13 cellular contexts compared by ENCODE assay signal in the genomic region with DNA sequence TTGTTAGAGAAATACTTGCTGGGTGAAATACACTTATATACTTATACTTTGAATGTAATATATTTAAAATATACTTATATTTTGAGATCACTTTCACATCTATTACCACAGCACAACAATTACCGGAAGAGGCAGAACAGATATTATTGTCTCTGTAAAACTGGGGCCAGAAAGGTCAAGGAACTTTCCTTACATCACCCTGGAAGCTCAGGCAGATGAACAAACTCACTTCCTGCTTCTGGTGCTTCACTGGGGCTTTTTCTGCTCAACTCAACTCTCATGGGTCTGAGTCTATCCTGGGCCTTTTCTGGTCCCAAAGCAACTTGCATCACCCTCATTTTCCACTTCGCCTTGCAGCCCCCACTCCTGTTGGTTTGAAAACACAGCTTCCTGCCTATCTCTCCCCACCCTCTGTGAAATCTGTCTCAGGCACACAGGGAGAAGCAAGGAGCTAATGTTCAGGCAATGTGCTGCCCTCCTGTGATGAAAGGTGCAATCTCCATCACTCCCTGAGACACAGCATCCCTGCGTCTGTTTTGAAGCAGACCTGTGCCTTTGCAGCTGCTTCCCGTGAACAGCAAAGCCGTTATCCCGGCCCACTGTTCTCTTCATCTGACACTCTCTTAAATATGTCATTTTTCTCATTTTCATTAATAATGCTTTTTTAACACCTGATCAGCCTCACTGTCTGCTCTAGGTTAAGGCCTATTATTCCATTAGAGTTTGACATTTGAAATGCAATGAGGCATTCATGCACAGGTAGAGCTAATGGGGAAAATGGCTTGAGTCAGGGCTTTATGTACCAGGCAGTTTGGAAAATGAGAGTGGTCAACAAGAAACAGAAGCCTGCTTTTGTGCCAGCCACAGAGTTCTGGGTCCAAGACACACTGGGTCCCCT.
DNase-seq lines count a peak whose midpoint lies in the region; ATAC-seq, FAIRE-seq and TF ChIP-seq lines count a peak whose summit lies in the region.
"Had no signal": no experiment of that assay in that cellular context is flagged by ENCODE, and none has a peak within 500 bp of the region (broad histone marks: within the 10 kb centered on the region; RNA-seq: fewer than 3 reads in every experiment).

No MANE protein-coding gene starts in this region.

- in situ Hi-C loops in astrocyte of the spinal cord (cut with HindIII; ENCODE audit: low sequenced_read_pairs) (no loop called here), HepG2 (cut with HindIII; ENCODE audit: extremely low pct_ligation_motif_present, low pct_unique_long_range_greater_than_20kb) (no loop called here)

- no peaks in the 10 kb centered on the region for H3K36me3 Mint-ChIP-seq in HFFc6 (ENCODE audit: low read depth)
- H3K36me3 Mint-ChIP-seq in activated CD4-positive, alpha-beta T cell treated with anti-CD3 and anti-CD28 coated beads for 36 hours (ENCODE audit: low read depth) = no peaks in the 10 kb centered on the region

- peaks cover 60% of the 10 kb centered on the region for H3K4me1 Mint-ChIP-seq in HFFc6 (ENCODE audit: low read depth)
- no peaks in the 10 kb centered on the region for H3K4me1 Mint-ChIP-seq in activated CD4-positive, alpha-beta T cell treated with anti-CD3 and anti-CD28 coated beads for 36 hours

- peak; percentile 74 for ATAC-seq in HepG2
- no peak for ATAC-seq in activated CD4-positive, alpha-beta T cell treated with anti-CD3 and anti-CD28 coated beads for 36 hours
- no peak for ATAC-seq in GM21447 (IDR thresholded peaks at IDR 0.05; ENCODE audit: unreplicated experiment)
- ATAC-seq in left colon = no peak

- H3K4me3 Mint-ChIP-seq in HFFc6 = peak overlapping the region; percentile 14; the same call in 1 of the 2 replicates
- no peak overlapping the region for H3K4me3 Mint-ChIP-seq in activated CD4-positive, alpha-beta T cell treated with anti-CD3 and anti-CD28 coated beads for 36 hours

- FAIRE-seq in HepG2 (lab: Jason Lieb, UNC) = no peak

- H3K4me3 ChIP-seq in astrocyte of the spinal cord (ENCODE audit: low read depth, low read length) (no peak overlapping the region), HepG2 (replicated peaks in 1 of 3; ENCODE audit: insufficient read depth in 1 of 3, low read depth in 2 of 3, low read length in 3 of 3) (no peak overlapping the region)
- H3K4me3 ChIP-seq: dorsolateral prefrontal cortex had no signal

- no peaks in the 10 kb centered on the region for H4K20me1 ChIP-seq in HepG2 (ENCODE audit: insufficient read depth, low read length)

- H3K27ac ChIP-seq in HepG2 (ENCODE audit: extremely low read length, insufficient read depth, low read length) = no peak overlapping the region

- H3K4me1 ChIP-seq in HepG2 (ENCODE audit: insufficient read depth, low read length) = no peaks in the 10 kb centered on the region

- peak overlapping the region; percentile 20; the same call in 1 of the 2 replicates for H3K27ac Mint-ChIP-seq in HFFc6
- no peak overlapping the region for H3K27ac Mint-ChIP-seq in activated CD4-positive, alpha-beta T cell treated with anti-CD3 and anti-CD28 coated beads for 36 hours
- H3K27ac Mint-ChIP-seq: IgD-negative memory B cell had no signal

- no TSS peak for BruUV-seq in HepG2 (replicated peaks; lab: Mats Ljungman, UMichigan)

- intact Hi-C loops in HepG2 (cut with micrococcal nuclease; ENCODE audit: unreplicated experiment) (no loop called here), left colon (cut with DNase I, micrococcal nuclease) (no loop called here)
- intact Hi-C loops in activated CD4-positive, alpha-beta T cell treated with anti-CD3 and anti-CD28 coated beads for 36 hours (cut with DNase I, micrococcal nuclease) = no loop called here

- peak; percentile 22 for DNase-seq in EL
- DNase-seq in HFFc6 = no peak
- DNase-seq in astrocyte of the spinal cord (ENCODE audit: low read depth, low spot score) = no peak
- no peak for DNase-seq in HepG2 (ENCODE audit: low spot score)
- DNase-seq in activated CD4-positive, alpha-beta T cell treated with anti-CD3 and anti-CD28 coated beads for 36 hours = no peak
- DNase-seq in stimulated activated CD4-positive, alpha-beta T cell treated with anti-CD3 and anti-CD28 coated beads, Interleukin-2, amount 100 ng/mL, for 48 hours = no peak
- DNase-seq in left colon = no peak
- DNase-seq: activated CD4-positive, alpha-beta T cell treated with anti-CD3 and anti-CD28 coated beads for 1 hour; activated effector memory CD4-positive, alpha-beta T cell treated with anti-CD3 and anti-CD28 coated beads, Interleukin-2, amount 50 U/mL, for 16 hours; occipital lobe had no signal

- no peak for TF ChIP-seq EP300 in HepG2 (IDR thresholded peaks at IDR 0.05; ENCODE audit: low read depth in 2 of 2, low read length in 2 of 2)
- no peak for TF ChIP-seq EP300 in HepG2 (CRISPR knock-in tag; IDR thresholded peaks at IDR 0.05; ENCODE audit: borderline replicate concordance)

- H3K36me3 ChIP-seq in HepG2 (replicated peaks in 1 of 2; ENCODE audit: control insufficient read depth in 1 of 2, insufficient read depth in 2 of 2, low read length in 2 of 2) = no peaks in the 10 kb centered on the region

- peaks cover 3% of the 10 kb centered on the region; the same call in 1 of the 2 replicates for H3K27me3 Mint-ChIP-seq in HFFc6 (ENCODE audit: insufficient read depth)
- no peaks in the 10 kb centered on the region for H3K27me3 Mint-ChIP-seq in activated CD4-positive, alpha-beta T cell treated with anti-CD3 and anti-CD28 coated beads for 36 hours

- no peaks in the 10 kb centered on the region for H3K9me3 ChIP-seq in HepG2 (ENCODE audit: low read length)

- peaks cover 3 to 22% of the 10 kb centered on the region in 2 experiments; a peak in 4 of 5 replicates for H3K27me3 ChIP-seq in HepG2 (ENCODE audit: control insufficient read depth in 1 of 2, insufficient read depth in 2 of 2, low read length in 2 of 2)
- H3K27me3 ChIP-seq: dorsolateral prefrontal cortex had no signal

- CTCF ChIA-PET in HepG2 (lab: Yijun Ruan, JAX; ENCODE audit: low intra/inter-chr PET ratio, low total read pairs) = no interaction called here
- CTCF ChIA-PET in activated CD4-positive, alpha-beta T cell treated with anti-CD3 and anti-CD28 coated beads for 36 hours (lab: Charles Lee) = no interaction called here

- H2AFZ ChIP-seq in HepG2 (ENCODE audit: low read length) = no peak overlapping the region

- no peak for TF ChIP-seq RAD21 in HepG2 (CRISPR knock-in tag; IDR thresholded peaks at IDR 0.05)

- H3K4me2 ChIP-seq in HepG2 (ENCODE audit: low read depth, low read length) = no peak overlapping the region

- under 1% methylated on average over 6 of the region's 6 CpGs for WGBS in HepG2 (ENCODE audit: low lambda C conversion rate)

- no peaks in the 10 kb centered on the region for H3K9me3 Mint-ChIP-seq in HFFc6
- no peaks in the 10 kb centered on the region for H3K9me3 Mint-ChIP-seq in activated CD4-positive, alpha-beta T cell treated with anti-CD3 and anti-CD28 coated beads for 36 hours (ENCODE audit: low read depth)
- H3K9me3 Mint-ChIP-seq: IgD-negative memory B cell had no signal

- H3K9ac ChIP-seq in HepG2 (ENCODE audit: insufficient read depth, low read depth, low read length) = no peak overlapping the region

- no peaks in the 10 kb centered on the region for H3K79me2 ChIP-seq in HepG2 (ENCODE audit: insufficient read depth, low read length)

- no peak for TF ChIP-seq POLR2A in HepG2 (IDR thresholded peaks at IDR 0.05; ENCODE audit: insufficient read depth in 1 of 2, low read depth in 2 of 2, low read length in 2 of 2)

- TF ChIP-seq CTCF in HFFc6 (IDR thresholded peaks at IDR 0.05) = peak; percentile 51
- TF ChIP-seq CTCF in astrocyte of the spinal cord (IDR thresholded peaks at IDR 0.05; ENCODE audit: low read depth, low read length) = peak; percentile 18
- TF ChIP-seq CTCF in HepG2 (CRISPR knock-in tag; IDR thresholded peaks at IDR 0.05) = peak; percentile 33

- POLR2A ChIA-PET in HepG2 (lab: Yijun Ruan, JAX) = no interaction called here
- POLR2A ChIA-PET in activated CD4-positive, alpha-beta T cell treated with anti-CD3 and anti-CD28 coated beads for 36 hours (lab: Charles Lee) = no interaction called here

TF ChIP-seq in HepG2, 621 proteins besides CTCF, POLR2A, EP300 and RAD21:
- TF ChIP-seq SOX13 (IDR thresholded peaks at IDR 0.05) = no peak
- TF ChIP-seq SOX13 (CRISPR knock-in tag; conservative IDR thresholded peaks at IDR 0.05 in 1 of 2, IDR thresholded peaks at IDR 0.05 in 1 of 2) = 0 out of 4 replicates have a peak, but pooled peaks of 1 of the 2 experiments have one; percentile 21
- no peak for TF ChIP-seq ZSCAN25 (CRISPR knock-in tag; IDR thresholded peaks at IDR 0.05)
- TF ChIP-seq STAG1 (CRISPR knock-in tag; IDR thresholded peaks at IDR 0.05) = peak; percentile 27; the same call in 1 of the 2 replicates
